Comparison of ENCODE assay signal across 9 cellular contexts in the genomic region with DNA sequence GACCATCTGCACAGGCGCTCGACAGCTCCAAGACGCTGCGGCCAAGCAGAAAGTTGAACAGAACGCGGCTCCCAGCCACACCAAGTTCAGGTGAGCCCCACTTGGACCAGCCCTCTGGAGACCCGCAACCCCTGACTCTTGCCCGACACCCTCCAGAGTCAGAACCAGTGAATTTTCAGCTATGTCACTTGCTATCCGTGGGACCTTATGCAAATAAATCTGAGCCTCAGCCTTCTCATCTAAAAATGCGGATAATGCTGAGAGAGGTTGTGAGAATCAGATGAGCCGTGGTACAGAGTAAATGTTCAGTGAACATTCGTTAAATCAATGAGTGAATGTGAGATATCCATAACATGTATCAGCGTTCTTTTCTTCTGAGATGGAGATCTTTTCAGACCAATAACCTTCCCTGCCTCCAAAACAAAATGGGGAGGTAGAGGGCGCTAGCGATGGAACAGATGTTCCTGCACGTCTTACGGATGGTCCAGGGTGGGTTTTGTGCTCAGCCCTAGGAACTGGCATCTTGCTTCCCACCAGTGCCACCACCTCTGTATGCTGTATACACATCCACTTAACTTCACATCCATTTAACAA. TPM values are rescaled to one million over a fixed set of nuclear protein-coding genes. Genes with fewer than 3 reads are reported as not detected.
DNase-seq lines count a peak whose midpoint lies in the region; ATAC-seq, FAIRE-seq and TF ChIP-seq lines count a peak whose summit lies in the region.
"Had no signal": no experiment of that assay in that cellular context is flagged by ENCODE, and none has a peak within 500 bp of the region (broad histone marks: within the 10 kb centered on the region; RNA-seq: fewer than 3 reads in every experiment).

No MANE protein-coding gene starts in this region.

- ATAC-seq in HG02840 (IDR thresholded peaks at IDR 0.05; ENCODE audit: low FRiP score, unreplicated experiment), result no peak

- DNase-seq in activated CD4-positive, alpha-beta T cell treated with anti-CD3 and anti-CD28 coated beads for 48 hours, result peak; percentile 22
- DNase-seq in activated CD4-positive, alpha-beta T cell treated with anti-CD3 and anti-CD28 coated beads, Interleukin-2, amount 50 U/mL, for 4 hours, result no peak
- DNase-seq in ascending aorta (ENCODE audit: low spot score in 2 of 2) (no peak), left kidney (ENCODE audit: low read depth, low spot score) (peak; percentile 52), frontal cortex (ENCODE audit: low spot score in 2 of 2) (no peak)

- intact Hi-C loops in ascending aorta (cut with DNase I), result loop anchor here (2.0 kb wide), 1 partner anchor 153 kb away; the partner anchor contains the start of gene AEN

- H3K9me3 ChIP-seq in KOPT-K1 (ENCODE audit: insufficient read depth, low read length, poor library complexity, severe bottlenecking), result no peaks in the 10 kb centered on the region
- H3K9me3 ChIP-seq in ascending aorta, result no peaks in the 10 kb centered on the region

- FAIRE-seq in frontal cortex (lab: Jason Lieb, UNC), result no peak
- FAIRE-seq: endometrium had no signal

- H3K27ac ChIP-seq in KOPT-K1 (ENCODE audit: low read depth, low read length, poor library complexity, severe bottlenecking) (peak overlapping the region; percentile 95), ascending aorta (peak overlapping the region; percentile 89 to 90), temporal lobe (ENCODE audit: low read depth, low read length) (peak overlapping the region; percentile 91)

- H3K36me3 ChIP-seq in KOPT-K1 (ENCODE audit: insufficient read depth, low read length), result peaks cover 65% of the 10 kb centered on the region
- H3K36me3 ChIP-seq in ascending aorta, result peaks cover 9 to 27% of the 10 kb centered on the region in 2 donors

- H3K4me3 ChIP-seq in ascending aorta, result peak overlapping the region; percentile 87 to 90

- peaks cover 6 to 18% of the 10 kb centered on the region in 2 donors for H3K4me1 ChIP-seq in ascending aorta

- H3K27me3 ChIP-seq in ascending aorta, result no peaks in the 10 kb centered on the region

- TF ChIP-seq CTCF in ascending aorta (IDR thresholded peaks at IDR 0.05), result no peak

RNA-seq across cellular contexts. Expression of gene MRPS11, which starts 0.5 kb away (rescaled TPM):
- total RNA-seq in ascending aorta, result 29.4 TPM
- 15.5 TPM for total RNA-seq in temporal lobe
- 15.9 TPM for total RNA-seq in frontal cortex

RNA-seq across cellular contexts. Expression of gene MRPL46, which starts 0.8 kb away (rescaled TPM):
- 29.7 TPM for total RNA-seq in ascending aorta
- total RNA-seq in temporal lobe, result 14.5 TPM
- total RNA-seq in frontal cortex, result 15.1 TPM

Comparison
In these comparisons a context has a peak if more than half of its experiments do, and no peak if none do; other contexts are left out.
1. DNase-seq: peak in activated CD4-positive, alpha-beta T cell treated with anti-CD3 and anti-CD28 coated beads for 48 hours (single experiment) and left kidney (single experiment); none in activated CD4-positive, alpha-beta T cell treated with anti-CD3 and anti-CD28 coated beads, Interleukin-2, amount 50 U/mL, for 4 hours (0 of 2), ascending aorta (0 of 2) and frontal cortex (0 of 2).
2. Peak in every context shown above with its lines, with median percentiles within 50 percentile points of each other: H3K27ac ChIP-seq.